ENCODE assay signal across 10 cellular contexts in genomic region chr17:82592289-82592683, GRCh38. TPM values are rescaled to one million over a fixed set of nuclear protein-coding genes. Genes with fewer than 3 reads are reported as not detected.
DNase-seq lines count a peak whose midpoint lies in the region; ATAC-seq and TF ChIP-seq lines count a peak whose summit lies in the region.
"Had no signal": no experiment of that assay in that cellular context is flagged by ENCODE, and none has a peak within 500 bp of the region (broad histone marks: within the 10 kb centered on the region; RNA-seq: fewer than 3 reads in every experiment).

No MANE protein-coding gene starts in this region.

- intact Hi-C loops in breast epithelium (cut with DNase I; ENCODE audit: low total_unique reads): no loop called here

- TF ChIP-seq POLR2A in breast epithelium (IDR thresholded peaks at IDR 0.05): no peak

- POLR2A ChIA-PET in HEK293T (lab: Yijun Ruan, JAX): no interaction called here

- ATAC-seq in HG03432 (IDR thresholded peaks at IDR 0.05; ENCODE audit: unreplicated experiment): no peak
- ATAC-seq: foreskin keratinocyte had no signal

- TF ChIP-seq CTCF in breast epithelium (IDR thresholded peaks at IDR 0.05) (no peak), mesothelial cell of epicardium (IDR thresholded peaks at IDR 0.05; ENCODE audit: unreplicated experiment) (no peak)

- no peaks in the 10 kb centered on the region for H3K9me3 Mint-ChIP-seq in activated T-cell treated with anti-CD3 and anti-CD28 coated beads, Interleukin-2, amount 50 U/mL, for 24 hours
- H3K9me3 Mint-ChIP-seq in mesothelial cell of epicardium: no peaks in the 10 kb centered on the region

- peaks cover 3% of the 10 kb centered on the region for H3K36me3 ChIP-seq in breast epithelium

- H3K4me1 ChIP-seq in breast epithelium: peaks cover 0 to 18% of the 10 kb centered on the region in 2 donors
- H3K4me1 ChIP-seq: foreskin keratinocyte had no signal

- peaks cover 74% of the 10 kb centered on the region for H3K36me3 Mint-ChIP-seq in activated T-cell treated with anti-CD3 and anti-CD28 coated beads, Interleukin-2, amount 50 U/mL, for 24 hours (ENCODE audit: low read depth)
- H3K36me3 Mint-ChIP-seq in mesothelial cell of epicardium: peaks cover 19% of the 10 kb centered on the region

- peak overlapping the region; percentile 74 for H3K4me3 Mint-ChIP-seq in activated T-cell treated with anti-CD3 and anti-CD28 coated beads, Interleukin-2, amount 50 U/mL, for 24 hours
- H3K4me3 Mint-ChIP-seq in mesothelial cell of epicardium: peak overlapping the region; percentile 67

- peak overlapping the region; percentile 92 for H3K27ac Mint-ChIP-seq in activated T-cell treated with anti-CD3 and anti-CD28 coated beads, Interleukin-2, amount 50 U/mL, for 24 hours
- peak overlapping the region; percentile 96 for H3K27ac Mint-ChIP-seq in mesothelial cell of epicardium

- H3K27me3 ChIP-seq in breast epithelium: no peaks in the 10 kb centered on the region
- H3K27me3 ChIP-seq: foreskin keratinocyte, SJCRH30 had no signal

- H3K27ac ChIP-seq in breast epithelium: peak overlapping the region; percentile 94 to 96
- H3K27ac ChIP-seq: foreskin keratinocyte, SJCRH30 had no signal

- CTCF ChIA-PET in HEK293T (lab: Yijun Ruan, JAX): interaction anchor here (0.6 kb wide), 1 partner anchor 57 kb away, joined by 6 read pairs; no protein-coding TSS in a partner anchor

- H3K9me3 ChIP-seq in breast epithelium: no peaks in the 10 kb centered on the region
- H3K9me3 ChIP-seq: SJCRH30 had no signal

- H3K27me3 Mint-ChIP-seq in activated T-cell treated with anti-CD3 and anti-CD28 coated beads, Interleukin-2, amount 50 U/mL, for 24 hours: no peaks in the 10 kb centered on the region
- no peaks in the 10 kb centered on the region for H3K27me3 Mint-ChIP-seq in mesothelial cell of epicardium (ENCODE audit: low read depth)

- peaks cover 50% of the 10 kb centered on the region for H3K4me1 Mint-ChIP-seq in activated T-cell treated with anti-CD3 and anti-CD28 coated beads, Interleukin-2, amount 50 U/mL, for 24 hours (ENCODE audit: low read depth)
- H3K4me1 Mint-ChIP-seq in mesothelial cell of epicardium: peaks cover 24% of the 10 kb centered on the region

- DNase-seq in activated T-cell treated with anti-CD3 and anti-CD28 coated beads, Interleukin-2, amount 50 U/mL, for 24 hours: no peak
- DNase-seq in activated T-cell treated with anti-CD3 and anti-CD28 coated beads, Interleukin-2, amount 50 U/mL, for 1 hour: no peak
- DNase-seq in breast epithelium (ENCODE audit: low spot score in 2 of 2): no peak
- DNase-seq in mesothelial cell of epicardium (ENCODE audit: low spot score in 2 of 2, unreplicated experiment in 2 of 2): no peak
- peak; percentile 67 for DNase-seq in ureter (ENCODE audit: low spot score)
- no peak for DNase-seq in T-helper 9 cell
- DNase-seq in HEK293T (ENCODE audit: extremely low spot score): no peak

- peak overlapping the region in 2 of 3 donors; percentile 68 to 80 for H3K4me3 ChIP-seq in breast epithelium
- H3K4me3 ChIP-seq: SJCRH30 had no signal

TF ChIP-seq in HEK293T, 16 proteins besides CTCF, POLR2A, EP300 and RAD21:
- no peak for TF ChIP-seq L3MBTL2 (conservative IDR thresholded peaks at IDR 0.05)

RNA-seq across cellular contexts. Expression of gene WDR45B, which starts 56.0 kb away (rescaled TPM):
- total RNA-seq in breast epithelium (100 to 1,000 TPM in 1 of 3 donors, 10 to 100 TPM in 2; 74.2 to 118 (median 83.9) TPM), mesothelial cell of epicardium (90.2 to 93.3 TPM (median 92.3 TPM) in 3 replicates), ureter (96.0 TPM)
